1 cellular context compared by ENCODE assay signal in the genomic region with DNA sequence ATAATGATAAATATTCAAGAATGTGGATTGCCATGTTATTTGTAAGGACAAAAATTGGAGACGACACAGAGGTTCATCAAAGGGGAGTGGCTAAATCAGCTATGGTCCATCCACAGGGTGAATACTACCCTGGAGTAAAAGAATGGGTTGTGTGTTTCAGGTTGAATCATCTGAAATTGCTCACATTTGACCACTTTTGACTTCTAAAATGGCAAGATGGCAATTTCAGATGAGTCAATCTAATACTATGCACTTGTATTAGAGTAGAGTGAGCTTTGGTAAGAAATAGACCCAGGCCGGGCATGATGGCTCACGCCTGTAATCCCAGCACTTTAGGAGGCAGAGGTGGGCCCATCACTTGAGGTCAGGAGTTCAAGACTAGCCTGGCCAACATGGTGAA.
TF ChIP-seq lines count a peak whose summit lies in the region.

No MANE protein-coding gene starts in this region.

TF ChIP-seq in IMR-90, 13 proteins besides CTCF, POLR2A, EP300 and RAD21 (continued from another document):
- TF ChIP-seq, protein P1, sequence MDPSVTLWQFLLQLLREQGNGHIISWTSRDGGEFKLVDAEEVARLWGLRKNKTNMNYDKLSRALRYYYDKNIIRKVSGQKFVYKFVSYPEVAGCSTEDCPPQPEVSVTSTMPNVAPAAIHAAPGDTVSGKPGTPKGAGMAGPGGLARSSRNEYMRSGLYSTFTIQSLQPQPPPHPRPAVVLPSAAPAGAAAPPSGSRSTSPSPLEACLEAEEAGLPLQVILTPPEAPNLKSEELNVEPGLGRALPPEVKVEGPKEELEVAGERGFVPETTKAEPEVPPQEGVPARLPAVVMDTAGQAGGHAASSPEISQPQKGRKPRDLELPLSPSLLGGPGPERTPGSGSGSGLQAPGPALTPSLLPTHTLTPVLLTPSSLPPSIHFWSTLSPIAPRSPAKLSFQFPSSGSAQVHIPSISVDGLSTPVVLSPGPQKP (IDR thresholded peaks at IDR 0.05; ENCODE audit: borderline replicate concordance, low read depth, low read length) = no peak
- TF ChIP-seq BHLHE40 (IDR thresholded peaks at IDR 0.05; ENCODE audit: low read depth, low read length) (no peak), MAZ (IDR thresholded peaks at IDR 0.05; ENCODE audit: borderline replicate concordance, low read depth, low read length) (no peak)
